In genomic region chr3:101854608-101855304, GRCh38 we compare ENCODE assay signal across 14 cellular contexts. TPM values are rescaled to one million over a fixed set of nuclear protein-coding genes. Genes with fewer than 3 reads are reported as not detected.
DNase-seq lines count a peak whose midpoint lies in the region; ATAC-seq and TF ChIP-seq lines count a peak whose summit lies in the region.
"Had no signal": no experiment of that assay in that cellular context is flagged by ENCODE, and none has a peak within 500 bp of the region (broad histone marks: within the 10 kb centered on the region; RNA-seq: fewer than 3 reads in every experiment).

No MANE protein-coding gene starts in this region.

- no peak overlapping the region for H2AK5ac ChIP-seq in IMR-90 (ENCODE audit: low read depth, low read length)

- H3K27ac Mint-ChIP-seq in CD4-positive, CD25-positive, alpha-beta regulatory T cell: peak overlapping the region in 1 of 3 donors; percentile 10
- H3K27ac Mint-ChIP-seq in effector memory CD8-positive, alpha-beta T cell: peak overlapping the region; percentile 74 to 99
- H3K27ac Mint-ChIP-seq in natural killer cell treated with Interleukin-12 subunit alpha and Interleukin-12 subunit beta and Interleukin-15 and Interleukin-18, amount 100 ng/mL, for 72 hours: peak overlapping the region; percentile 100
- no peak overlapping the region for H3K27ac Mint-ChIP-seq in GM23338
- H3K27ac Mint-ChIP-seq: nephron progenitor cell had no signal

- no peak for ATAC-seq in CD4-positive, CD25-positive, alpha-beta regulatory T cell (ENCODE audit: low read depth in 2 of 2)
- no peak for ATAC-seq in IMR-90 (ENCODE audit: low read depth)
- ATAC-seq in effector memory CD8-positive, alpha-beta T cell (replicated peaks): no peak
- ATAC-seq in natural killer cell treated with Interleukin-12 subunit alpha and Interleukin-12 subunit beta and Interleukin-15 and Interleukin-18, amount 100 ng/mL, for 72 hours: no peak
- ATAC-seq in GM23338: no peak

- TF ChIP-seq POLR2A in IMR-90 (IDR thresholded peaks at IDR 0.05; ENCODE audit: low read depth, low read length): no peak; the same call in 1 of the 2 replicates

- POLR2A ChIA-PET in IMR-90 (lab: Charles Lee; ENCODE audit: unreplicated experiment): interaction anchor here (0.6 kb wide), 1 partner anchor 46 kb away, joined by 3 read pairs; no protein-coding TSS in a partner anchor

- H3K9ac ChIP-seq in IMR-90 (ENCODE audit: low read depth, low read length): no peak overlapping the region

- no peak overlapping the region for H3K56ac ChIP-seq in IMR-90 (ENCODE audit: extremely low read depth, insufficient read depth, low read length)

- peak overlapping the region; percentile 28 for H2BK5ac ChIP-seq in IMR-90 (ENCODE audit: low read depth, low read length, poor library complexity, severe bottlenecking)

- H3K79me1 ChIP-seq in IMR-90 (ENCODE audit: low read depth in 1 of 2, low read length in 2 of 2): peaks cover 29 to 59% of the 10 kb centered on the region in 2 experiments

- peaks cover 21% of the 10 kb centered on the region for H3K9me1 ChIP-seq in IMR-90 (ENCODE audit: insufficient read depth, low read length)

- H4K20me1 ChIP-seq in IMR-90 (ENCODE audit: insufficient read depth, low read length) (peaks cover 81% of the 10 kb centered on the region), GM23338 (replicated peaks; ENCODE audit: insufficient read depth) (peaks cover 41% of the 10 kb centered on the region)

- H3K79me2 ChIP-seq in GM23338 (replicated peaks; ENCODE audit: insufficient read depth): peaks cover 37% of the 10 kb centered on the region

- H3K4me2 ChIP-seq in IMR-90 (ENCODE audit: low read depth, low read length) (0 out of 2 replicates have a peak overlapping the region, but pooled peaks have one; percentile 0), GM23338 (no peak overlapping the region)

- H4K5ac ChIP-seq in IMR-90 (ENCODE audit: low read depth, low read length): no peak overlapping the region

- H3K4me3 ChIP-seq in CD4-positive, CD25-positive, alpha-beta regulatory T cell (ENCODE audit: low read depth, low read length): peak overlapping the region; percentile 100
- H3K4me3 ChIP-seq in IMR-90 (ENCODE audit: insufficient read depth, low read depth, low read length): no peak overlapping the region
- no peak overlapping the region for H3K4me3 ChIP-seq in GM23338
- H3K4me3 ChIP-seq: SK-N-MC had no signal

- peaks cover 83% of the 10 kb centered on the region for H3K36me3 ChIP-seq in CD4-positive, CD25-positive, alpha-beta regulatory T cell (ENCODE audit: control insufficient read depth, insufficient read depth, low read length)
- H3K36me3 ChIP-seq in IMR-90 (ENCODE audit: control insufficient read depth, insufficient read depth, low read length) (peaks cover 59% of the 10 kb centered on the region), GM23338 (ENCODE audit: insufficient read depth) (peaks cover 76% of the 10 kb centered on the region)

- H3F3A ChIP-seq in GM23338 (replicated peaks; ENCODE audit: low read depth): no peaks in the 10 kb centered on the region

- peaks cover 30% of the 10 kb centered on the region for H3K4me1 ChIP-seq in CD4-positive, CD25-positive, alpha-beta regulatory T cell (ENCODE audit: control insufficient read depth, insufficient read depth, low read length, poor library complexity, severe bottlenecking)
- H3K4me1 ChIP-seq in IMR-90 (ENCODE audit: control insufficient read depth, insufficient read depth, low read length) (peaks cover 8% of the 10 kb centered on the region), GM23338 (ENCODE audit: insufficient read depth) (peaks cover 12% of the 10 kb centered on the region)

- dilution Hi-C loops in IMR-90 (cut with HindIII; ENCODE audit: low sequenced_read_pairs, unreplicated experiment): no loop called here

- no peak overlapping the region for H2BK15ac ChIP-seq in IMR-90 (ENCODE audit: low read depth, low read length)

- no peak overlapping the region for H2BK120ac ChIP-seq in IMR-90 (ENCODE audit: low read depth, low read length)

- no peaks in the 10 kb centered on the region for H3K9me3 Mint-ChIP-seq in CD4-positive, CD25-positive, alpha-beta regulatory T cell
- H3K9me3 Mint-ChIP-seq in effector memory CD8-positive, alpha-beta T cell: no peaks in the 10 kb centered on the region
- no peaks in the 10 kb centered on the region for H3K9me3 Mint-ChIP-seq in natural killer cell treated with Interleukin-12 subunit alpha and Interleukin-12 subunit beta and Interleukin-15 and Interleukin-18, amount 100 ng/mL, for 72 hours
- H3K9me3 Mint-ChIP-seq in GM23338: no peaks in the 10 kb centered on the region; the same call in 2 of the 3 replicates
- H3K9me3 Mint-ChIP-seq: nephron progenitor cell had no signal

- no peaks in the 10 kb centered on the region for H3K9me3 ChIP-seq in CD4-positive, CD25-positive, alpha-beta regulatory T cell (ENCODE audit: control insufficient read depth in 2 of 2, low read length in 2 of 2)
- no peaks in the 10 kb centered on the region for H3K9me3 ChIP-seq in IMR-90 (ENCODE audit: control insufficient read depth, insufficient read depth, low read length)

- no peaks in the 10 kb centered on the region for H3K9me2 ChIP-seq in GM23338 (ENCODE audit: insufficient read depth)

- H3K4ac ChIP-seq in IMR-90 (ENCODE audit: low read depth, low read length): no peak overlapping the region

- peaks cover 6% of the 10 kb centered on the region for H3K27me3 Mint-ChIP-seq in CD4-positive, CD25-positive, alpha-beta regulatory T cell
- no peaks in the 10 kb centered on the region for H3K27me3 Mint-ChIP-seq in effector memory CD8-positive, alpha-beta T cell
- H3K27me3 Mint-ChIP-seq in natural killer cell treated with Interleukin-12 subunit alpha and Interleukin-12 subunit beta and Interleukin-15 and Interleukin-18, amount 100 ng/mL, for 72 hours: no peaks in the 10 kb centered on the region
- H3K27me3 Mint-ChIP-seq in GM23338 (ENCODE audit: insufficient read depth, low read depth, poor library complexity): peaks cover 4% of the 10 kb centered on the region

- no peak overlapping the region for H3K18ac ChIP-seq in IMR-90 (ENCODE audit: low read depth, low read length)

- TF ChIP-seq CTCF in IMR-90 (conservative IDR thresholded peaks at IDR 0.05; ENCODE audit: low read depth, low read length): no peak
- TF ChIP-seq CTCF in GM23338 (conservative IDR thresholded peaks at IDR 0.05; ENCODE audit: low read depth in 2 of 2): no peak

- H3K27me3 ChIP-seq in CD4-positive, CD25-positive, alpha-beta regulatory T cell (ENCODE audit: control insufficient read depth, insufficient read depth, low read length): no peaks in the 10 kb centered on the region
- H3K27me3 ChIP-seq in IMR-90 (ENCODE audit: control insufficient read depth, insufficient read depth, low read length) (no peaks in the 10 kb centered on the region), GM23338 (ENCODE audit: insufficient read depth) (no peaks in the 10 kb centered on the region)

- DNase-seq in CD4-positive, CD25-positive, alpha-beta regulatory T cell: no peak
- no peak for DNase-seq in IMR-90
- DNase-seq in effector memory CD8-positive, alpha-beta T cell: no peak
- DNase-seq in natural killer cell treated with Interleukin-12 subunit alpha and Interleukin-12 subunit beta and Interleukin-15 and Interleukin-18, amount 100 ng/mL, for 72 hours (ENCODE audit: low spot score): no peak
- no peak for DNase-seq in DMS153 treated with DMSO at 0.1 percent for 48 hours (lab: John Stamatoyannopoulos, UW; ENCODE audit: unreplicated experiment)
- no peak for DNase-seq in GM23338 (ENCODE audit: low spot score)
- DNase-seq in NCI-H82 treated with DMSO at 0.1 percent for 48 hours (lab: John Stamatoyannopoulos, UW; ENCODE audit: unreplicated experiment): no peak
- DNase-seq: activated CD8-positive, alpha-beta memory T cell treated with anti-CD3 and anti-CD28 coated beads, Interleukin-2, amount 50 U/mL, for 4 hours; COR-L47; erythroblast; NCI-H526 treated with DMSO at 0.1 percent for 48 hours; nephron progenitor cell; stimulated activated CD4-positive, alpha-beta T cell treated with anti-CD3 and anti-CD28 coated beads, Interleukin-12 subunit alpha, Interleukin-12 subunit beta, amount 100 ng/mL, for 4 hours had no signal

- H2AK9ac ChIP-seq in IMR-90 (replicated peaks; ENCODE audit: low read depth, low read length, poor library complexity): peak overlapping the region; percentile 31

- no peak overlapping the region for H3K27ac ChIP-seq in CD4-positive, CD25-positive, alpha-beta regulatory T cell (ENCODE audit: insufficient read depth, low read length, poor library complexity, severe bottlenecking)
- H3K27ac ChIP-seq in IMR-90 (ENCODE audit: insufficient read depth, low read length) (no peak overlapping the region), GM23338 (ENCODE audit: low read depth) (no peak overlapping the region)
- H3K27ac ChIP-seq: SK-N-MC had no signal

- TF ChIP-seq RAD21 in IMR-90 (IDR thresholded peaks at IDR 0.05; ENCODE audit: low read length): no peak

- H3K4me3 Mint-ChIP-seq in CD4-positive, CD25-positive, alpha-beta regulatory T cell: peak overlapping the region in 3 of 4 donors; percentile 32 to 99 (median 53)
- peak overlapping the region; percentile 4 to 5 for H3K4me3 Mint-ChIP-seq in effector memory CD8-positive, alpha-beta T cell
- peak overlapping the region; percentile 88 for H3K4me3 Mint-ChIP-seq in natural killer cell treated with Interleukin-12 subunit alpha and Interleukin-12 subunit beta and Interleukin-15 and Interleukin-18, amount 100 ng/mL, for 72 hours
- no peak overlapping the region for H3K4me3 Mint-ChIP-seq in GM23338
- H3K4me3 Mint-ChIP-seq: nephron progenitor cell had no signal

- intact Hi-C loops in IMR-90 (cut with micrococcal nuclease): loop anchor here (5.0 kb wide), 1 partner anchor 42 kb away; no protein-coding TSS in a partner anchor

- CTCF ChIA-PET in IMR-90 (lab: Yijun Ruan, JAX): no interaction called here

- peaks cover 82% of the 10 kb centered on the region for H3K36me3 Mint-ChIP-seq in CD4-positive, CD25-positive, alpha-beta regulatory T cell
- H3K36me3 Mint-ChIP-seq in effector memory CD8-positive, alpha-beta T cell (ENCODE audit: insufficient read depth): peaks cover 100% of the 10 kb centered on the region
- H3K36me3 Mint-ChIP-seq in natural killer cell treated with Interleukin-12 subunit alpha and Interleukin-12 subunit beta and Interleukin-15 and Interleukin-18, amount 100 ng/mL, for 72 hours: peaks cover 89% of the 10 kb centered on the region
- H3K36me3 Mint-ChIP-seq in GM23338 (ENCODE audit: low read depth): peaks cover 95% of the 10 kb centered on the region

- BruUV-seq in IMR-90 (replicated peaks; lab: Mats Ljungman, UMichigan): no TSS peak

- no peak overlapping the region for H2AFZ ChIP-seq in IMR-90 (replicated peaks; ENCODE audit: low read length, poor library complexity)
- H2AFZ ChIP-seq in GM23338: no peak overlapping the region

- no peak overlapping the region for H2BK20ac ChIP-seq in IMR-90 (ENCODE audit: low read depth, low read length)

- H4K91ac ChIP-seq in IMR-90 (ENCODE audit: insufficient read depth, low read depth, low read length): no peak overlapping the region

- in situ Hi-C loops in IMR-90 (cut with MboI; ENCODE audit: low sequenced_read_pairs): no loop called here

- peaks cover 41 to 87% (median 73%) of the 10 kb centered on the region in 4 donors for H3K4me1 Mint-ChIP-seq in CD4-positive, CD25-positive, alpha-beta regulatory T cell
- H3K4me1 Mint-ChIP-seq in effector memory CD8-positive, alpha-beta T cell (ENCODE audit: low read depth in 2 of 2): peaks cover 45 to 49% of the 10 kb centered on the region in 2 donors
- peaks cover 72 to 93% of the 10 kb centered on the region in 2 donors for H3K4me1 Mint-ChIP-seq in natural killer cell treated with Interleukin-12 subunit alpha and Interleukin-12 subunit beta and Interleukin-15 and Interleukin-18, amount 100 ng/mL, for 72 hours (ENCODE audit: low read depth in 2 of 2)
- H3K4me1 Mint-ChIP-seq in GM23338: peaks cover 13% of the 10 kb centered on the region

- peak overlapping the region; percentile 30; the same call in 1 of the 2 replicates for H3K14ac ChIP-seq in IMR-90 (replicated peaks; ENCODE audit: low read depth, low read length)

- H4K8ac ChIP-seq in IMR-90 (ENCODE audit: low read depth in 2 of 2, low read length in 2 of 2): peak overlapping the region in 1 of 2 experiments; percentile 17; a peak in 1 of 4 replicates

- no CpG with 5 or more reads among the region's 2 CpGs for WGBS in IMR-90 (ENCODE audit: extremely low coverage in 2 of 2, insufficient read length in 1 of 2), 2 experiments

- peak overlapping the region; percentile 48; the same call in 1 of the 2 replicates for H3K23ac ChIP-seq in IMR-90 (ENCODE audit: low read depth, low read length)

RNA-seq across cellular contexts. Expression of gene NFKBIZ, which starts 5.4 kb away (rescaled TPM):
- total RNA-seq in CD4-positive, CD25-positive, alpha-beta regulatory T cell: 637 TPM
- polyA plus RNA-seq in CD4-positive, CD25-positive, alpha-beta regulatory T cell: 10 to 100 TPM; 15.2 to 28.2 (median 21.6) TPM
- total RNA-seq in IMR-90 (2012; rRNA removed): 35.0 and 43.0 TPM in 2 replicates
- polyA plus RNA-seq in IMR-90 (2012; rRNA removed) (40.9 and 56.2 TPM in 2 replicates), GM23338 (2016; fragmentation: Nextera tagmentation; extraction: Ambion mirVana) (14.1 TPM in 2 replicates)
- 42.6 and 52.3 TPM in 2 replicates for polyA plus RNA-seq in IMR-90 (2012; cell fraction: cytosol; rRNA removed)
- polyA plus RNA-seq in IMR-90 (2012; cell fraction: nucleus; rRNA removed; ENCODE audit: low replicate concordance): 482 and 691 TPM in 2 replicates
- 100 to 1,000 TPM; 314 to 418 TPM for total RNA-seq in natural killer cell treated with Interleukin-12 subunit alpha and Interleukin-12 subunit beta and Interleukin-15 and Interleukin-18, amount 100 ng/mL, for 72 hours
- 13.1 and 18.2 TPM in 2 replicates for total RNA-seq in GM23338 (2014; rRNA removed; shearing (Covaris generic))
